ENCODE assay signal across 14 cellular contexts in the genomic region with DNA sequence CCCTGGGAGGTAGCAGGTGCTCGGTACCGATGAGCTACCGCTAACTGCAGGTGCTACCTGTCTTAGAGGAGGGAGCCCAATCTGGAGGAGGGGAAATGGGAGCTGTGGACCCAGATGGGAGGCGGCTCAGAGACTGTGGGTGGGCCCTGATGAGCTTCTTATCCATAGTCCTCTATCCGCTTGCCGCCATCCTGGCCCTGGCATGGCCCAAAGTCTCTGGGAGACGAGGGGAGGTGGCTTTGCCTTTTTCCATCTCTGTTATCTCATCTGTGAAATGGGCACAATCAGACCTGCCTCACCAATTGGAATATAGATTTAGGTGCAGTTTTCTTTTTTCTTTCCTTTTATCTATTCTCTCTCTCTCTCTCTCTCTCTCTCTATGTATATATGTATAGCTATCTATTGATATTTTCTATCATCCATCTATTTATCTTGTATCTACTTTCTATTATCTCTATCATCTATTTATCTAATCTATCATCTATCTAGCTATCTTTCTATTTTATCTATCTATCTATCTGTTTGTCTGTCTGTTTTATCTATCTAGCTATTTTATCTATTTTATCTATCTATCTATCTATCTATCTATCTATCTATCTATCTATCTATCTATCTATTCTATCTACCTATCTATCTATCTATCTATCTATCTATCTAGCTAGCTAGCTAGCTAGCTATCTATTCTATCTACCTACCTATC. TPM values are rescaled to one million over a fixed set of nuclear protein-coding genes. Genes with fewer than 3 reads are reported as not detected.
DNase-seq lines count a peak whose midpoint lies in the region; ATAC-seq and TF ChIP-seq lines count a peak whose summit lies in the region.
"Had no signal": no experiment of that assay in that cellular context is flagged by ENCODE, and none has a peak within 500 bp of the region (broad histone marks: within the 10 kb centered on the region; RNA-seq: fewer than 3 reads in every experiment).

No MANE protein-coding gene starts in this region.

- H3K36me3 ChIP-seq in heart left ventricle (peaks cover 0 to 23% (median 0%) of the 10 kb centered on the region in 9 donors), colonic mucosa (no peaks in the 10 kb centered on the region), upper lobe of right lung (no peaks in the 10 kb centered on the region)

- intact Hi-C loops in heart left ventricle (cut with DNase I) = loop anchor here in 3 of 10 donors (5.0 to 10.0 kb wide), 3 partner anchors 36 to 48 kb away; no protein-coding TSS in a partner anchor
- intact Hi-C loops in cardiac septum (cut with DNase I) = no loop called here
- intact Hi-C loops in colonic mucosa (cut with DNase I) = no loop called here
- intact Hi-C loops in natural killer cell (cut with micrococcal nuclease) = no loop called here
- intact Hi-C loops in upper lobe of right lung (cut with DNase I) = no loop called here

- no peak overlapping the region for H3K4me2 ChIP-seq in H9 (ENCODE audit: insufficient read depth, insufficient read length, low read length)

- no peak overlapping the region for H2BK120ac ChIP-seq in H9 (ENCODE audit: low read depth, low read length, poor library complexity, severe bottlenecking)

- no peaks in the 10 kb centered on the region for H3K79me2 ChIP-seq in H9 (ENCODE audit: insufficient read depth, low read length)

- H4K5ac ChIP-seq in H9 (ENCODE audit: insufficient read length, low read depth, low read length) = no peak overlapping the region

- H4K91ac ChIP-seq in H9 (ENCODE audit: insufficient read length, low read depth, low read length) = no peak overlapping the region

- no peak for TF ChIP-seq CTCF in heart left ventricle (IDR thresholded peaks at IDR 0.05)
- no peak for TF ChIP-seq CTCF in colonic mucosa (IDR thresholded peaks at IDR 0.05)
- no peak for TF ChIP-seq CTCF in natural killer cell (IDR thresholded peaks at IDR 0.05)
- TF ChIP-seq CTCF in upper lobe of right lung (IDR thresholded peaks at IDR 0.05) = no peak
- no peak for TF ChIP-seq CTCF in H9 (conservative IDR thresholded peaks at IDR 0.05)

- H3K27ac ChIP-seq in heart left ventricle (peak overlapping the region in 11 of 12 donors; percentile 12 to 96 (median 91)), colonic mucosa (peak overlapping the region; percentile 36), upper lobe of right lung (peak overlapping the region; percentile 93), H9 (ENCODE audit: insufficient read length, low read depth, low read length) (no peak overlapping the region)
- H3K27ac ChIP-seq: SK-N-MC had no signal

- no peak overlapping the region for H2BK5ac ChIP-seq in H9 (ENCODE audit: insufficient read length, low read length)

- no peaks in the 10 kb centered on the region for H3K27me3 ChIP-seq in heart left ventricle
- H3K27me3 ChIP-seq in colonic mucosa = no peaks in the 10 kb centered on the region
- no peaks in the 10 kb centered on the region for H3K27me3 ChIP-seq in upper lobe of right lung
- H3K27me3 ChIP-seq in H9 (ENCODE audit: insufficient read depth, low read length) = no peaks in the 10 kb centered on the region

- H3K4me3 Mint-ChIP-seq in natural killer cell = no peak overlapping the region
- no peak overlapping the region for H3K4me3 Mint-ChIP-seq in H9

- H3K9me3 ChIP-seq in heart left ventricle = no peaks in the 10 kb centered on the region
- H3K9me3 ChIP-seq in colonic mucosa = no peaks in the 10 kb centered on the region
- no peaks in the 10 kb centered on the region for H3K9me3 ChIP-seq in upper lobe of right lung
- H3K9me3 ChIP-seq in H9 (ENCODE audit: control insufficient read depth, low read depth, low read length) = no peaks in the 10 kb centered on the region

- H2BK20ac ChIP-seq in H9 (ENCODE audit: low read depth, low read length, poor library complexity, severe bottlenecking) = no peak overlapping the region

- H2AFZ ChIP-seq in H9 (ENCODE audit: low read length) = no peak overlapping the region

- ATAC-seq in heart left ventricle (no peak), natural killer cell (no peak), upper lobe of right lung (no peak)

- H4K20me1 ChIP-seq in H9 (ENCODE audit: control insufficient read depth, insufficient read depth, insufficient read length) = no peaks in the 10 kb centered on the region

- DNase-seq in heart left ventricle (no peak), cardiac septum (ENCODE audit: low spot score) (no peak), colonic mucosa (no peak), natural killer cell (no peak), upper lobe of right lung (no peak), NCI-H1694 treated with DMSO at 0.1 percent for 48 hours (lab: John Stamatoyannopoulos, UW) (no peak), H9 (no peak), NCI-H1436 treated with DMSO at 0.1 percent for 48 hours (lab: John Stamatoyannopoulos, UW) (no peak)
- DNase-seq: activated CD4-positive, CD25-positive, alpha-beta regulatory T cell; activated effector memory CD4-positive, alpha-beta T cell treated with anti-CD3 and anti-CD28 coated beads, Interleukin-2, amount 50 U/mL, for 16 hours; NCI-H1436 had no signal

- no peak for TF ChIP-seq POLR2A in heart left ventricle (IDR thresholded peaks at IDR 0.05)

- H3K9ac ChIP-seq in colonic mucosa (ENCODE audit: low read depth in 2 of 2, low read length in 2 of 2) = no peak overlapping the region
- H3K9ac ChIP-seq in H9 (ENCODE audit: extremely low read depth, insufficient read length, low read length) = no peak overlapping the region

- no peaks in the 10 kb centered on the region for H3K79me1 ChIP-seq in H9 (ENCODE audit: insufficient read depth, low read depth, low read length, poor library complexity, severe bottlenecking)

- no peak overlapping the region for H4K8ac ChIP-seq in H9 (replicated peaks; ENCODE audit: insufficient read length, low read depth, low read length)

- H3K56ac ChIP-seq in H9 (ENCODE audit: insufficient read length, low read depth, low read length) = no peak overlapping the region

- WGBS in heart left ventricle, 4 donors = 83 to 96% (median 94%) methylated on average over 5 to 7 of the region's 7 CpGs
- no CpG with 5 or more reads among the region's 7 CpGs for WGBS in H9 (ENCODE audit: extremely low coverage, insufficient read length, low lambda C conversion rate)

- no peak overlapping the region for H3K23ac ChIP-seq in H9 (ENCODE audit: insufficient read length, low read depth, low read length)

- H2AK5ac ChIP-seq in H9 (ENCODE audit: insufficient read length, low read length) = no peak overlapping the region

- H3K27me3 Mint-ChIP-seq in natural killer cell (ENCODE audit: low read depth in 2 of 2) (no peaks in the 10 kb centered on the region), H9 (ENCODE audit: low read depth) (peaks cover 6% of the 10 kb centered on the region)

- H3K4me3 ChIP-seq in heart left ventricle = no peak overlapping the region
- no peak overlapping the region for H3K4me3 ChIP-seq in colonic mucosa
- no peak overlapping the region for H3K4me3 ChIP-seq in upper lobe of right lung
- H3K4me3 ChIP-seq: SK-N-MC had no signal

- H3K4me1 Mint-ChIP-seq in natural killer cell (peaks cover 68 to 97% of the 10 kb centered on the region in 2 donors), H9 (peaks cover 14 to 32% of the 10 kb centered on the region in 2 experiments)

- no peak overlapping the region for H3K18ac ChIP-seq in H9 (ENCODE audit: insufficient read length, low read depth, low read length)

- no peaks in the 10 kb centered on the region for H3K9me3 Mint-ChIP-seq in natural killer cell
- H3K9me3 Mint-ChIP-seq in H9 = peaks cover 0 to 4% of the 10 kb centered on the region in 2 experiments; a peak in 4 of 5 replicates
- H3K9me3 Mint-ChIP-seq: neural crest cell had no signal

- H3K4ac ChIP-seq in H9 (ENCODE audit: low read depth, low read length) = no peak overlapping the region

- H3T11ph ChIP-seq in H9 (ENCODE audit: low read length) = no peak overlapping the region

- H2BK15ac ChIP-seq in H9 (ENCODE audit: low read depth, low read length) = no peak overlapping the region

- H2BK12ac ChIP-seq in H9 (ENCODE audit: insufficient read length, low read depth, low read length) = no peak overlapping the region

- no peaks in the 10 kb centered on the region for H3K23me2 ChIP-seq in H9 (ENCODE audit: insufficient read length, low read depth, low read length, poor library complexity, severe bottlenecking)

- H3K4me1 ChIP-seq in heart left ventricle (peaks cover 10 to 100% (median 57%) of the 10 kb centered on the region in 12 donors), colonic mucosa (peaks cover 7% of the 10 kb centered on the region), upper lobe of right lung (peaks cover 87% of the 10 kb centered on the region), H9 (ENCODE audit: insufficient read depth, low read length) (no peaks in the 10 kb centered on the region; the same call in 1 of the 2 replicates)

- peak overlapping the region; percentile 99 for H3K27ac Mint-ChIP-seq in natural killer cell
- no peak overlapping the region for H3K27ac Mint-ChIP-seq in H9

- H3K14ac ChIP-seq in H9 (ENCODE audit: insufficient read depth, low read length) = no peak overlapping the region

- H3K36me3 Mint-ChIP-seq in natural killer cell = no peaks in the 10 kb centered on the region
- H3K36me3 Mint-ChIP-seq in H9 (ENCODE audit: insufficient read depth in 1 of 3, low read depth in 3 of 3) = peaks cover 0 to 5% (median 1%) of the 10 kb centered on the region in 3 experiments; a peak in 2 of 7 replicates

RNA-seq across cellular contexts. Expression of a gene that starts 16.5 kb away (rescaled TPM):
- total RNA-seq in heart left ventricle = 10 to 100 TPM; 11.2 to 71.0 (median 16.6) TPM
- polyA plus RNA-seq in heart left ventricle = 10 to 100 TPM in 1 of 2 donors, 1 to 10 TPM in 1; 8.6 to 14.9 TPM
- 15.5 TPM for total RNA-seq in cardiac septum
- 10 to 100 TPM; 27.2 to 28.1 TPM for total RNA-seq in colonic mucosa
- 100 to 1,000 TPM; 152 to 173 (median 172) TPM for total RNA-seq in natural killer cell
- 62.4 TPM for total RNA-seq in upper lobe of right lung
- total RNA-seq in H9 (2021) = 0.57 and 0.68 TPM in 2 replicates
- total RNA-seq: G401 had no signal

RNA-seq across cellular contexts. Expression of a gene that starts 46.6 kb away (rescaled TPM):
- 100 to 1,000 TPM in 4 of 9 donors, 10 to 100 TPM in 5; 74.3 to 301 (median 95.8) TPM for total RNA-seq in heart left ventricle
- 10 to 100 TPM; 32.1 to 84.8 TPM for polyA plus RNA-seq in heart left ventricle
- total RNA-seq in cardiac septum = 68.2 TPM
- 10 to 100 TPM; 54.3 to 56.0 TPM for total RNA-seq in colonic mucosa
- total RNA-seq in natural killer cell = 10 to 100 TPM; 66.3 to 94.0 (median 81.7) TPM
- 74.7 TPM for total RNA-seq in upper lobe of right lung
- 18.8 and 20.2 TPM in 2 replicates for total RNA-seq in H9 (2021)

Comparison
In these comparisons a context has a peak if more than half of its experiments do, and no peak if none do; other contexts are left out.
1. H3K27ac Mint-ChIP-seq: peak in natural killer cell (2 of 2); none in H9 (0 of 3).